In the genomic region with DNA sequence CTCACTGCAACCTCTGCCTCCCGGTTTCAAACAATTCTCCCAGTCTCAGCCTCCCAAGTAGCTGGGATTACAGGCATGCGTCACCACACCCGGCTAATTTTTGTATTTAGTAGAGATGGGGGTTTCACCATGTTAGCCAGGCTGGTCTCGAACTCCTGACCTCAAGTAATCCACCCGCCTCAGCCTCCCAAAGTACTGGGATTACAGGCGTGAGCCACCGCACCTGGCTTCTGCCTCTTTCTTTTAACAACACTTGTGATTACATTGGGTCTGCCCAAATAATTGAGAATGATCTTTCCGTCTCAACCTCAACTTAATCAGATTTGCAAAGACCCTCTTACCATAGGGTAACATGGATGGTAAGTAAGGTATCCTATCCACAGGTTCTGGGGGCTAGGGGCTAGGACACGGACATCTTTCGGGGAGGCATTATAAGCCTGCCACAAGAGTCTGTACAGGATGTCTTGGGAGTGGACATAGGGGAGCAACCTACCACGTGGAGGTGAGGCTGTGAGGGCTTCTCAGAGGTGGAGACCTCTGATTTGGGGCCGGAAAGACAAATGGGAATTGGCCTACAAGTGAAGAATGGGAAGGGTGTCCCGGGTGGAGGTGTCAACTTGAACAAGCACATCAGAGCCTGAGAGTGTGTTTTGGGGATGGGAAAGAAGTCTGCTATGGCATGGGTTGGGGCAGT, we compare ENCODE assay signal across 13 cellular contexts. TPM values are rescaled to one million over a fixed set of nuclear protein-coding genes. Genes with fewer than 3 reads are reported as not detected.
DNase-seq lines count a peak whose midpoint lies in the region; ATAC-seq and TF ChIP-seq lines count a peak whose summit lies in the region.
"Had no signal": no experiment of that assay in that cellular context is flagged by ENCODE, and none has a peak within 500 bp of the region (broad histone marks: within the 10 kb centered on the region; RNA-seq: fewer than 3 reads in every experiment).

No MANE protein-coding gene starts in this region.

- CTCF ChIA-PET in activated naive CD4-positive, alpha-beta T cell treated with anti-CD3 and anti-CD28 coated beads, Interleukin-2, amount 10 ng/mL, durations not matched to agents 7 days and 5 days (lab: Charles Lee) = interaction anchor here (1.4 to 1.8 kb wide), 2 partner anchors 78 to 129 kb away, joined by 4 read pairs; no protein-coding TSS in a partner anchor
- CTCF ChIA-PET in WTC11 (lab: Charles Lee) = interaction anchor here (0.6 to 2.0 kb wide), 2 partner anchors 106 to 339 kb away, joined by 3 to 7 read pairs; no protein-coding TSS in a partner anchor

- peaks cover 5% of the 10 kb centered on the region for H3K36me3 ChIP-seq in osteoblast (ENCODE audit: insufficient read depth, low read length)

- no peaks in the 10 kb centered on the region for H3K9me3 Mint-ChIP-seq in activated naive CD4-positive, alpha-beta T cell treated with anti-CD3 and anti-CD28 coated beads, Interleukin-2, amount 10 ng/mL, durations not matched to agents 7 days and 5 days
- H3K9me3 Mint-ChIP-seq in WTC11 (no peaks in the 10 kb centered on the region), glutamatergic neuron (ENCODE audit: unreplicated experiment) (peaks cover 5% of the 10 kb centered on the region)
- H3K9me3 Mint-ChIP-seq in stimulated activated naive CD8-positive, alpha-beta T cell treated with anti-CD3 and anti-CD28 coated beads, Interleukin-15, amount 100 ng/mL, for 72 hours = no peaks in the 10 kb centered on the region

- DNase-seq in activated naive CD4-positive, alpha-beta T cell treated with anti-CD3 and anti-CD28 coated beads, Interleukin-2, amount 10 ng/mL, durations not matched to agents 7 days and 5 days = no peak
- DNase-seq in activated naive CD4-positive, alpha-beta T cell treated with anti-CD3 and anti-CD28 coated beads, Interleukin-2, amount 50 U/mL, for 16 hours = no peak
- DNase-seq in WTC11 (ENCODE audit: low spot score) = no peak
- DNase-seq in glutamatergic neuron = no peak
- DNase-seq in stimulated activated naive CD8-positive, alpha-beta T cell treated with anti-CD3 and anti-CD28 coated beads, Interleukin-15, amount 100 ng/mL, for 72 hours = no peak
- DNase-seq in LoVo (ENCODE audit: low spot score) = no peak
- no peak for DNase-seq in osteoblast (ENCODE audit: insufficient read length, low spot score, missing footprints)
- no peak for DNase-seq in stimulated activated CD4-positive, alpha-beta T cell treated with anti-CD3 and anti-CD28 coated beads, Interleukin-4, amount 100 ng/mL, for 24 hours
- DNase-seq: body of pancreas, esophagus squamous epithelium, GF-D8, NCI-H1092 had no signal

- peaks cover 24% of the 10 kb centered on the region for H3K27me3 ChIP-seq in osteoblast (ENCODE audit: insufficient read depth, low read length)
- H3K27me3 ChIP-seq: body of pancreas had no signal

- no peaks in the 10 kb centered on the region for H3K9me3 ChIP-seq in osteoblast (ENCODE audit: low read depth, low read length)
- H3K9me3 ChIP-seq: body of pancreas, esophagus squamous epithelium had no signal

- peaks cover 20% of the 10 kb centered on the region for H3K79me2 ChIP-seq in osteoblast (ENCODE audit: insufficient read depth, low read length)

- H3K4me1 ChIP-seq in osteoblast (ENCODE audit: insufficient read depth, low read length) = peaks cover 10% of the 10 kb centered on the region

- H3K27ac ChIP-seq in osteoblast (ENCODE audit: low read depth, low read length) = no peak overlapping the region

- H3K36me3 Mint-ChIP-seq in activated naive CD4-positive, alpha-beta T cell treated with anti-CD3 and anti-CD28 coated beads, Interleukin-2, amount 10 ng/mL, durations not matched to agents 7 days and 5 days = peaks cover 9% of the 10 kb centered on the region
- peaks cover 5% of the 10 kb centered on the region for H3K36me3 Mint-ChIP-seq in WTC11
- H3K36me3 Mint-ChIP-seq in glutamatergic neuron (ENCODE audit: unreplicated experiment) = no peaks in the 10 kb centered on the region

- POLR2A ChIA-PET in WTC11 (lab: Charles Lee) = no interaction called here

- peaks cover 5% of the 10 kb centered on the region for H4K20me1 ChIP-seq in osteoblast (ENCODE audit: insufficient read depth, low read length)

- TF ChIP-seq CTCF in WTC11 (IDR thresholded peaks at IDR 0.05) = no peak
- TF ChIP-seq CTCF in glutamatergic neuron (IDR thresholded peaks at IDR 0.05; ENCODE audit: partially characterized antibody, unreplicated experiment) = no peak
- TF ChIP-seq CTCF in osteoblast (IDR thresholded peaks at IDR 0.05; ENCODE audit: extremely low read depth, low read depth, low read length) = no peak

- H3K4me3 ChIP-seq in osteoblast (ENCODE audit: insufficient read depth, low read length) = no peak overlapping the region
- H3K4me3 ChIP-seq: body of pancreas, esophagus squamous epithelium, K562 had no signal

- H3K4me1 Mint-ChIP-seq in activated naive CD4-positive, alpha-beta T cell treated with anti-CD3 and anti-CD28 coated beads, Interleukin-2, amount 10 ng/mL, durations not matched to agents 7 days and 5 days = peaks cover 40% of the 10 kb centered on the region
- peaks cover 40% of the 10 kb centered on the region for H3K4me1 Mint-ChIP-seq in WTC11
- peaks cover 12% of the 10 kb centered on the region for H3K4me1 Mint-ChIP-seq in glutamatergic neuron (ENCODE audit: low read depth, unreplicated experiment)
- peaks cover 47% of the 10 kb centered on the region for H3K4me1 Mint-ChIP-seq in stimulated activated naive CD8-positive, alpha-beta T cell treated with anti-CD3 and anti-CD28 coated beads, Interleukin-15, amount 100 ng/mL, for 72 hours

- H3K27ac Mint-ChIP-seq in activated naive CD4-positive, alpha-beta T cell treated with anti-CD3 and anti-CD28 coated beads, Interleukin-2, amount 10 ng/mL, durations not matched to agents 7 days and 5 days = peak overlapping the region; percentile 42
- H3K27ac Mint-ChIP-seq in WTC11 = no peak overlapping the region
- no peak overlapping the region for H3K27ac Mint-ChIP-seq in glutamatergic neuron (ENCODE audit: unreplicated experiment)
- H3K27ac Mint-ChIP-seq in stimulated activated naive CD8-positive, alpha-beta T cell treated with anti-CD3 and anti-CD28 coated beads, Interleukin-15, amount 100 ng/mL, for 72 hours = peak overlapping the region in 1 of 2 donors; percentile 49

- H3K4me2 ChIP-seq in osteoblast (ENCODE audit: insufficient read depth, low read length) = no peak overlapping the region

- H2AFZ ChIP-seq in osteoblast (ENCODE audit: low read length) = no peak overlapping the region

- peaks cover 51% of the 10 kb centered on the region for H3K27me3 Mint-ChIP-seq in activated naive CD4-positive, alpha-beta T cell treated with anti-CD3 and anti-CD28 coated beads, Interleukin-2, amount 10 ng/mL, durations not matched to agents 7 days and 5 days
- H3K27me3 Mint-ChIP-seq in WTC11 (ENCODE audit: low read depth) = peaks cover 13% of the 10 kb centered on the region
- H3K27me3 Mint-ChIP-seq in glutamatergic neuron (ENCODE audit: unreplicated experiment) = peaks cover 4% of the 10 kb centered on the region
- H3K27me3 Mint-ChIP-seq in stimulated activated naive CD8-positive, alpha-beta T cell treated with anti-CD3 and anti-CD28 coated beads, Interleukin-15, amount 100 ng/mL, for 72 hours = peaks cover 17% of the 10 kb centered on the region

- ATAC-seq in WTC11 = no peak
- no peak for ATAC-seq in stimulated activated naive CD8-positive, alpha-beta T cell treated with anti-CD3 and anti-CD28 coated beads, Interleukin-15, amount 100 ng/mL, for 72 hours
- ATAC-seq: body of pancreas, K562 had no signal

- no peak overlapping the region for H3K4me3 Mint-ChIP-seq in activated naive CD4-positive, alpha-beta T cell treated with anti-CD3 and anti-CD28 coated beads, Interleukin-2, amount 10 ng/mL, durations not matched to agents 7 days and 5 days
- H3K4me3 Mint-ChIP-seq in WTC11 (0 out of 2 replicates have a peak overlapping the region, but pooled peaks have one; percentile 4), glutamatergic neuron (ENCODE audit: unreplicated experiment) (peak overlapping the region; percentile 47)
- peak overlapping the region; percentile 1 to 4 for H3K4me3 Mint-ChIP-seq in stimulated activated naive CD8-positive, alpha-beta T cell treated with anti-CD3 and anti-CD28 coated beads, Interleukin-15, amount 100 ng/mL, for 72 hours

TF ChIP-seq in WTC11, 78 proteins besides CTCF, POLR2A, EP300 and RAD21 (continues in another document):
- TF ChIP-seq CBFB (CRISPR knock-in tag; IDR thresholded peaks at IDR 0.05; ENCODE audit: low read depth) = no peak
- TF ChIP-seq, protein P1, sequence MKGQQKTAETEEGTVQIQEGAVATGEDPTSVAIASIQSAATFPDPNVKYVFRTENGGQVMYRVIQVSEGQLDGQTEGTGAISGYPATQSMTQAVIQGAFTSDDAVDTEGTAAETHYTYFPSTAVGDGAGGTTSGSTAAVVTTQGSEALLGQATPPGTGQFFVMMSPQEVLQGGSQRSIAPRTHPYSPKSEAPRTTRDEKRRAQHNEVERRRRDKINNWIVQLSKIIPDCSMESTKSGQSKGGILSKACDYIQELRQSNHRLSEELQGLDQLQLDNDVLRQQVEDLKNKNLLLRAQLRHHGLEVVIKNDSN (CRISPR knock-in tag; IDR thresholded peaks at IDR 0.05) = no peak

RNA-seq across cellular contexts. Expression of a gene that starts 2.7 kb away (rescaled TPM):
- total RNA-seq in WTC11 (2021) = 21.5 to 27.0 TPM (median 23.8 TPM) in 3 replicates
- total RNA-seq in glutamatergic neuron (ENCODE audit: unreplicated experiment) = 27.6 TPM
- total RNA-seq in osteoblast = 58.6 and 59.5 TPM in 2 replicates

RNA-seq across cellular contexts. Expression of a gene that starts 30.8 kb away (rescaled TPM):
- 10.4 to 11.2 TPM (median 10.6 TPM) in 3 replicates for total RNA-seq in WTC11 (2021)
- total RNA-seq in glutamatergic neuron (ENCODE audit: unreplicated experiment) = 9.2 TPM
- 0.72 and 1.5 TPM in 2 replicates for total RNA-seq in osteoblast
